Comparison of ENCODE assay signal across 1 cellular context in genomic region chr10:16919076-16919972, GRCh38.
TF ChIP-seq lines count a peak whose summit lies in the region.

No MANE protein-coding gene starts in this region.

TF ChIP-seq in SK-N-SH, 30 proteins besides CTCF, POLR2A, EP300 and RAD21 (continued from another document):
- peak; percentile 66 for TF ChIP-seq PBX3 (IDR thresholded peaks at IDR 0.05)
- no peak for TF ChIP-seq USF1 (IDR thresholded peaks at IDR 0.05; ENCODE audit: borderline replicate concordance, low read depth)
- TF ChIP-seq FOXJ3 (CRISPR knock-in tag; IDR thresholded peaks at IDR 0.05), result no peak
